In genomic region chr1:85307987-85308836, GRCh38 we compare ENCODE assay signal across 8 cellular contexts. TPM values are rescaled to one million over a fixed set of nuclear protein-coding genes. Genes with fewer than 3 reads are reported as not detected.
DNase-seq lines count a peak whose midpoint lies in the region; ATAC-seq and TF ChIP-seq lines count a peak whose summit lies in the region.

No MANE protein-coding gene starts in this region.

- H3K27ac Mint-ChIP-seq in central memory CD8-positive, alpha-beta T cell (ENCODE audit: low read depth) = no peak overlapping the region

- H3K27me3 ChIP-seq in kidney epithelial cell (ENCODE audit: control insufficient read depth, insufficient read depth, low read length) = no peaks in the 10 kb centered on the region

- TF ChIP-seq CTCF in AG09309 (IDR thresholded peaks at IDR 0.05; ENCODE audit: control insufficient read depth, insufficient read depth, low read depth, low read length, missing control alignments) (peak; percentile 99), kidney epithelial cell (IDR thresholded peaks at IDR 0.05; ENCODE audit: insufficient read depth, low read length, poor library complexity, severe bottlenecking) (peak; percentile 100)

- H3K9me3 Mint-ChIP-seq in central memory CD8-positive, alpha-beta T cell = no peaks in the 10 kb centered on the region

- peaks cover 58% of the 10 kb centered on the region for H3K27me3 Mint-ChIP-seq in central memory CD8-positive, alpha-beta T cell

- ATAC-seq in GM18868 (IDR thresholded peaks at IDR 0.05; ENCODE audit: unreplicated experiment) = peak; percentile 97
- peak; percentile 93 for ATAC-seq in HG03108 (IDR thresholded peaks at IDR 0.05; ENCODE audit: unreplicated experiment)
- ATAC-seq in activated CD4-positive, CD25-positive, alpha-beta regulatory T cell treated with anti-CD3 and anti-CD28 coated beads, Interleukin-2, amount 50 U/mL, for 24 hours = peak; percentile 72 to 78
- ATAC-seq in central memory CD8-positive, alpha-beta T cell (replicated peaks; ENCODE audit: extremely low read depth, poor library complexity, severe bottlenecking) = peak; percentile 80

- DNase-seq in AG09309 (ENCODE audit: low read depth) = no peak
- DNase-seq in NCI-H2196 (lab: John Stamatoyannopoulos, UW; ENCODE audit: unreplicated experiment) = peak; percentile 67
- peak; percentile 39 to 51 for DNase-seq in central memory CD8-positive, alpha-beta T cell (ENCODE audit: low spot score in 2 of 2)
- no peak for DNase-seq in kidney epithelial cell (ENCODE audit: low read depth)
- DNase-seq in stimulated activated CD4-positive, alpha-beta T cell treated with anti-CD3 and anti-CD28 coated beads, Interleukin-2, amount 100 ng/mL, for 4 hours (ENCODE audit: low read depth) = peak; percentile 41

- H3K36me3 Mint-ChIP-seq in central memory CD8-positive, alpha-beta T cell (ENCODE audit: insufficient read depth) = peaks cover 3% of the 10 kb centered on the region

- H3K4me3 ChIP-seq in AG09309 (ENCODE audit: control insufficient read depth, low read depth, low read length) (no peak overlapping the region), kidney epithelial cell (ENCODE audit: low read depth, low read length) (no peak overlapping the region)

- no peaks in the 10 kb centered on the region for H3K36me3 ChIP-seq in kidney epithelial cell (ENCODE audit: control insufficient read depth, insufficient read depth, low read length)

- H3K4me3 Mint-ChIP-seq in central memory CD8-positive, alpha-beta T cell = peak overlapping the region; percentile 32

- peaks cover 11% of the 10 kb centered on the region for H3K4me1 Mint-ChIP-seq in central memory CD8-positive, alpha-beta T cell

RNA-seq across cellular contexts. Expression of gene BCL10, which starts 31.8 kb away (rescaled TPM):
- 40.1 and 43.0 TPM in 2 replicates for total RNA-seq in kidney epithelial cell

RNA-seq across cellular contexts. Expression of gene C1orf52, which starts 48.8 kb away (rescaled TPM):
- total RNA-seq in kidney epithelial cell = 14.1 and 16.2 TPM in 2 replicates

Comparison
In these comparisons a context has a peak if more than half of its experiments do, and no peak if none do; other contexts are left out.
1. DNase-seq: peak in NCI-H2196 (single experiment), central memory CD8-positive, alpha-beta T cell (2 of 2) and stimulated activated CD4-positive, alpha-beta T cell treated with anti-CD3 and anti-CD28 coated beads, Interleukin-2, amount 100 ng/mL, for 4 hours (single experiment); none in AG09309 (single experiment) and kidney epithelial cell (single experiment).
2. Peak in every context shown above with its lines, with median percentiles within 50 percentile points of each other: ATAC-seq.